Comparison of ENCODE assay signal across 9 cellular contexts in genomic region chr6:88166901-88167624, GRCh38. TPM values are rescaled to one million over a fixed set of nuclear protein-coding genes. Genes with fewer than 3 reads are reported as not detected.
DNase-seq lines count a peak whose midpoint lies in the region; ATAC-seq and TF ChIP-seq lines count a peak whose summit lies in the region.
"Had no signal": no experiment of that assay in that cellular context is flagged by ENCODE, and none has a peak within 500 bp of the region (broad histone marks: within the 10 kb centered on the region; RNA-seq: fewer than 3 reads in every experiment).

No MANE protein-coding gene starts in this region.

- no peak for TF ChIP-seq RAD21 in SK-N-SH (IDR thresholded peaks at IDR 0.05; ENCODE audit: low read length)

- POLR2A ChIA-PET in SK-N-SH (lab: Yijun Ruan, JAX), result no interaction called here

- 8% methylated on average over 23 of the region's 81 CpGs for WGBS in SK-N-SH (ENCODE audit: low lambda C conversion rate)

- H3K9me2 ChIP-seq in SK-N-SH, result no peaks in the 10 kb centered on the region

- H2AFZ ChIP-seq in SK-N-SH (ENCODE audit: low read depth), result no peak overlapping the region

- peaks cover 0 to 4% of the 10 kb centered on the region in 2 experiments; a peak in 1 of 4 replicates for H3K4me1 ChIP-seq in SK-N-SH (ENCODE audit: control insufficient read depth in 1 of 2, insufficient read depth in 2 of 2, low read depth in 1 of 2, low read length in 1 of 2)

- no peak for TF ChIP-seq CTCF in SK-N-SH (IDR thresholded peaks at IDR 0.05)

- no peak overlapping the region for H3K9ac ChIP-seq in SK-N-SH

- peak overlapping the region; percentile 79; the same call in 1 of the 2 replicates for H3K4me2 ChIP-seq in SK-N-SH

- intact Hi-C loops in sciatic nerve (cut with DNase I), result no loop called here

- TF ChIP-seq EP300 in SK-N-SH (IDR thresholded peaks at IDR 0.05; ENCODE audit: borderline replicate concordance in 1 of 2, low read depth in 1 of 2, low read length in 1 of 2), result no peak

- H3K4me3 Mint-ChIP-seq in T-helper 2 cell treated with Interferon-gamma antibody and Interleukin-4, amounts not matched to agents 5 μg/mL and 100 μg/mL, for 36 hours, result peak overlapping the region; percentile 24

- H3K27ac ChIP-seq in SK-N-SH (ENCODE audit: low read depth in 2 of 2, low read length in 1 of 2), result no peak overlapping the region

- no peaks in the 10 kb centered on the region for H3K9me3 Mint-ChIP-seq in T-helper 2 cell treated with Interferon-gamma antibody and Interleukin-4, amounts not matched to agents 5 μg/mL and 100 μg/mL, for 36 hours

- peak; percentile 69 for DNase-seq in SK-N-SH
- no peak for DNase-seq in T-helper 2 cell treated with Interferon-gamma antibody and Interleukin-4, amounts not matched to agents 5 μg/mL and 100 μg/mL, for 36 hours (ENCODE audit: low spot score)
- DNase-seq in germinal center (ENCODE audit: low spot score), result peak; percentile 51
- no peak for DNase-seq in sciatic nerve (ENCODE audit: low spot score)
- no peak for DNase-seq in NCI-H187 treated with DMSO at 0.1 percent for 48 hours (lab: John Stamatoyannopoulos, UW)
- no peak for DNase-seq in NOMO-1 treated with DMSO at 0.1 percent for 48 hours (lab: John Stamatoyannopoulos, UW; ENCODE audit: unreplicated experiment)

- peak overlapping the region in 1 of 2 experiments; percentile 40; a peak in 2 of 4 replicates for H3K4me3 ChIP-seq in SK-N-SH (ENCODE audit: low read depth in 2 of 2, low read length in 1 of 2)

- no peak overlapping the region for H3K27ac Mint-ChIP-seq in T-helper 2 cell treated with Interferon-gamma antibody and Interleukin-4, amounts not matched to agents 5 μg/mL and 100 μg/mL, for 36 hours

- H4K20me1 ChIP-seq in SK-N-SH (ENCODE audit: insufficient read depth), result no peaks in the 10 kb centered on the region

- H3K9me3 ChIP-seq in SK-N-SH, result no peaks in the 10 kb centered on the region

- H3K4me1 Mint-ChIP-seq in T-helper 2 cell treated with Interferon-gamma antibody and Interleukin-4, amounts not matched to agents 5 μg/mL and 100 μg/mL, for 36 hours (ENCODE audit: low read depth), result peaks cover 3% of the 10 kb centered on the region

- H3K36me3 ChIP-seq in SK-N-SH (replicated peaks in 1 of 2; ENCODE audit: control insufficient read depth in 1 of 2, insufficient read depth in 2 of 2, low read length in 1 of 2), result no peaks in the 10 kb centered on the region

- peaks cover 35% of the 10 kb centered on the region for H3K27me3 ChIP-seq in SK-N-SH (ENCODE audit: insufficient read depth)

- no peaks in the 10 kb centered on the region for H3K79me2 ChIP-seq in SK-N-SH (ENCODE audit: insufficient read depth)

- CTCF ChIA-PET in SK-N-SH (lab: Yijun Ruan, JAX), result no interaction called here

- no peaks in the 10 kb centered on the region for H3F3A ChIP-seq in SK-N-SH (replicated peaks; ENCODE audit: insufficient read depth)

- peaks cover 73% of the 10 kb centered on the region for H3K27me3 Mint-ChIP-seq in T-helper 2 cell treated with Interferon-gamma antibody and Interleukin-4, amounts not matched to agents 5 μg/mL and 100 μg/mL, for 36 hours (ENCODE audit: low read depth)

- H3K36me3 Mint-ChIP-seq in T-helper 2 cell treated with Interferon-gamma antibody and Interleukin-4, amounts not matched to agents 5 μg/mL and 100 μg/mL, for 36 hours (ENCODE audit: low read depth), result no peaks in the 10 kb centered on the region
- H3K36me3 Mint-ChIP-seq: CD4-positive, CD25-positive, alpha-beta regulatory T cell had no signal

- no peak for ATAC-seq in SK-N-SH treated with all-trans-retinoic acid at 6 μM for 48 hours
- ATAC-seq in HG02798 (IDR thresholded peaks at IDR 0.05; ENCODE audit: poor library complexity, unreplicated experiment), result peak; percentile 26
- peak; percentile 17 for ATAC-seq in sciatic nerve

TF ChIP-seq in SK-N-SH, 30 proteins besides CTCF, POLR2A, EP300 and RAD21 (continues in another document):
- TF ChIP-seq FOXM1 (IDR thresholded peaks at IDR 0.05; ENCODE audit: low read depth) (no peak), NRF1 (IDR thresholded peaks at IDR 0.05; ENCODE audit: low read depth, low read length) (no peak), REST (IDR thresholded peaks at IDR 0.05; ENCODE audit: low read depth, low read length) (no peak), GABPA (IDR thresholded peaks at IDR 0.05; ENCODE audit: low read depth) (no peak)

TF ChIP-seq in SK-N-SH treated with all-trans-retinoic acid at 6 μM for 48 hours, 23 proteins besides CTCF, POLR2A, EP300 and RAD21:
- no peak for TF ChIP-seq PPARA (CRISPR knock-in tag; IDR thresholded peaks at IDR 0.05; ENCODE audit: borderline replicate concordance)
- TF ChIP-seq OSR1 (CRISPR knock-in tag; IDR thresholded peaks at IDR 0.05), result no peak
- TF ChIP-seq ISL1 (CRISPR knock-in tag; IDR thresholded peaks at IDR 0.05), result no peak
- TF ChIP-seq ZC3H10 (CRISPR knock-in tag; IDR thresholded peaks at IDR 0.05), result no peak
- TF ChIP-seq POU6F1 (CRISPR knock-in tag; IDR thresholded peaks at IDR 0.05; ENCODE audit: borderline replicate concordance, low read depth), result no peak

RNA-seq across cellular contexts. Expression of gene CNR1, which starts 0.9 kb away (rescaled TPM):
- not detected in 2 replicates for polyA plus RNA-seq in SK-N-SH (2012; rRNA removed)
- polyA plus RNA-seq in SK-N-SH (2012; cell fraction: cytosol; rRNA removed), result not detected in 2 replicates
- polyA plus RNA-seq in SK-N-SH (2012; cell fraction: nucleus; rRNA removed), result not detected in 2 replicates
- total RNA-seq in sciatic nerve, result 3.5 TPM
- total RNA-seq: CD4-positive, CD25-positive, alpha-beta regulatory T cell had no signal
- polyA plus RNA-seq: CD4-positive, CD25-positive, alpha-beta regulatory T cell had no signal

Comparison
In these comparisons a context has a peak if more than half of its experiments do, and no peak if none do; other contexts are left out.
1. DNase-seq: peak in SK-N-SH (single experiment) and germinal center (single experiment); none in T-helper 2 cell treated with Interferon-gamma antibody and Interleukin-4, amounts not matched to agents 5 μg/mL and 100 μg/mL, for 36 hours (single experiment), sciatic nerve (single experiment), NCI-H187 treated with DMSO at 0.1 percent for 48 hours (single experiment) and NOMO-1 treated with DMSO at 0.1 percent for 48 hours (single experiment).